Comparison of ENCODE assay signal across 17 cellular contexts in the genomic region with DNA sequence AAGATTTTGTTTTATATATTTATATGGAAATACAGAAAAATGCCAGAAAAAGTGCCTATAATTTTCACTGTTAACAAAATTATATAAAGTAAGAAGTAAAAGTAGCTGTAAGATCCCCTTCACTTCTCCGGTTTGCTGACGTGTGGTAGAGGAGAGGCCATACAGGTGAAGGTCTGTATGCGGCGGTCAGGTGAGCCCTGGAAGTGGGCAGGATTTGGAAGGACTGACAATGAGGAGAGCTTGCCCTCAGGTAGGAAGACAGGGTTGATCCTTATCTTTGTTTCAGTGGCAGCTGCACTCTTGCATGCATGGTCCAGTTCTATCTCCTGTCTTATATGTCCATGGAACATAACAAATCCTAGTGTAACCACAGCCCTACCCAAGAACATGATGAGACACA.
"Had no signal": no experiment of that assay in that cellular context is flagged by ENCODE, and none has a peak within 500 bp of the region (broad histone marks: within the 10 kb centered on the region; RNA-seq: fewer than 3 reads in every experiment).

No MANE protein-coding gene starts in this region.

- H3K36me3 ChIP-seq: gastrocnemius medialis, tibial nerve had no signal

- H3K27ac ChIP-seq: gastrocnemius medialis, tibial nerve had no signal

- ATAC-seq: gastrocnemius medialis had no signal

- H3K4me1 ChIP-seq: gastrocnemius medialis, tibial nerve had no signal

- DNase-seq: activated CD4-positive, alpha-beta T cell treated with anti-CD3 and anti-CD28 coated beads, Interleukin-2, amount 50 U/mL, for 1 hour; activated naive CD4-positive, alpha-beta T cell treated with Interleukin-2 at 50 U/mL for 16 hours; activated naive CD8-positive, alpha-beta T cell treated with anti-CD3 and anti-CD28 coated beads, Interleukin-2, amount 10 ng/mL, durations not matched to agents 7 days and 5 days; activated T-cell treated with anti-CD3 and anti-CD28 coated beads, Interleukin-2, amount 50 U/mL, for 24 hours; amygdala; central memory CD4-positive, alpha-beta T cell; gastrocnemius medialis; kidney glomerular epithelial cell; midbrain; nucleus accumbens; retina; stimulated activated CD4-positive, alpha-beta T cell treated with anti-CD3 and anti-CD28 coated beads, Interleukin-12 subunit alpha, Interleukin-12 subunit beta, amount 100 ng/mL, for 4 hours; stimulated activated naive CD4-positive, alpha-beta T cell treated with Interleukin-2 at 50 U/mL for 16 hours; substantia nigra; T-helper 1 cell; T1000 had no signal

- H3K4me3 ChIP-seq: gastrocnemius medialis, tibial nerve had no signal

- H3K9me3 ChIP-seq: gastrocnemius medialis, tibial nerve had no signal
